ENCODE assay signal across 16 cellular contexts in the genomic region with DNA sequence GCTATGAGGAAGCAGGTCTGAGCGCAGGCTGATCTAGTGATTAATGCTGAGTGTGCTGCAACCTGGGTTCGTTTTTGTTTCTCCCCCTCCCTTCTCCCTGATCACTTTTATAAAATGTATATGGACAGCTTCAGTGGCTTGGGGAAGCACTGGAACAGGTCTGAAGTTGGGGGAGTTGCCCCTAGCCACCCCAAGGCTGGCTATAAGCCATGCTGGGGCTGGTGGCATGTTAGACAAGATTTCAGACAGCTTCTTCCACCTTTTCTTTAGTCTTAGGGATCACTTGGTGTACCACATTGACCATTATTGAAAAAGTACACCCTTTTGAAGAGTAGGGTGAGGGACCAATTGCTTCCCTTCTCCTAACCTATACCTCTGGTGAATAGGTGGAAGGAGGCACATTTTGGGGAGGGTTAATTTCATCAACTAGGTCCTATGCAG. TPM values are rescaled to one million over a fixed set of nuclear protein-coding genes. Genes with fewer than 3 reads are reported as not detected.
DNase-seq lines count a peak whose midpoint lies in the region; FAIRE-seq and TF ChIP-seq lines count a peak whose summit lies in the region.
"Had no signal": no experiment of that assay in that cellular context is flagged by ENCODE, and none has a peak within 500 bp of the region (broad histone marks: within the 10 kb centered on the region; RNA-seq: fewer than 3 reads in every experiment).

No MANE protein-coding gene starts in this region.

- no peak overlapping the region for H3K4me3 Mint-ChIP-seq in T-helper 1 cell treated with Interleukin-12 subunit alpha and Interleukin-12 subunit beta and Interleukin-4 antibody, amounts not matched to agents 30 μg/mL and 1 μg/mL, for 36 hours
- no peak overlapping the region for H3K4me3 Mint-ChIP-seq in osteocyte (ENCODE audit: unreplicated experiment)
- H3K4me3 Mint-ChIP-seq: CD8-positive, alpha-beta T cell had no signal

- H3K36me3 ChIP-seq in bronchial epithelial cell (ENCODE audit: control insufficient read depth, insufficient read depth, low read length) (no peaks in the 10 kb centered on the region), H7 (replicated peaks; ENCODE audit: control insufficient read depth, insufficient read depth, low read length) (no peaks in the 10 kb centered on the region)

- no peak for DNase-seq in T-helper 1 cell
- peak; percentile 92 for DNase-seq in HT1080 (ENCODE audit: low read depth)
- no peak for DNase-seq in bronchial epithelial cell (ENCODE audit: low read depth)
- DNase-seq in osteocyte (ENCODE audit: extremely low spot score, unreplicated experiment), result peak; percentile 32
- DNase-seq in RPMI8226, result no peak
- no peak for DNase-seq in H7
- no peak for DNase-seq in middle frontal gyrus (ENCODE audit: extremely low spot score, low spot score)
- DNase-seq: activated CD4-positive, alpha-beta T cell treated with anti-CD3 and anti-CD28 coated beads, Interleukin-2, amount 50 U/mL, for 4 hours; central memory CD4-positive, alpha-beta T cell; effector memory CD8-positive, alpha-beta T cell; mucosa of descending colon; NCI-H2029; stimulated activated naive CD8-positive, alpha-beta T cell treated with anti-CD3 and anti-CD28 coated beads, Interleukin-15, Interleukin-2, amounts not matched to agents 100 U/mL and 50 U/mL, for 24 hours had no signal

- no peak for FAIRE-seq in bronchial epithelial cell (lab: Jason Lieb, UNC)

- H3K27ac Mint-ChIP-seq in T-helper 1 cell treated with Interleukin-12 subunit alpha and Interleukin-12 subunit beta and Interleukin-4 antibody, amounts not matched to agents 30 μg/mL and 1 μg/mL, for 36 hours, result peak overlapping the region; percentile 26
- no peak overlapping the region for H3K27ac Mint-ChIP-seq in osteocyte (ENCODE audit: unreplicated experiment)
- H3K27ac Mint-ChIP-seq: CD8-positive, alpha-beta T cell; effector memory CD8-positive, alpha-beta T cell; IgD-negative memory B cell had no signal

- peaks cover 13% of the 10 kb centered on the region for H3K4me1 Mint-ChIP-seq in T-helper 1 cell treated with Interleukin-12 subunit alpha and Interleukin-12 subunit beta and Interleukin-4 antibody, amounts not matched to agents 30 μg/mL and 1 μg/mL, for 36 hours (ENCODE audit: low read depth)
- H3K4me1 Mint-ChIP-seq in osteocyte (ENCODE audit: unreplicated experiment), result peaks cover 18% of the 10 kb centered on the region

- no peaks in the 10 kb centered on the region for H3K36me3 Mint-ChIP-seq in T-helper 1 cell treated with Interleukin-12 subunit alpha and Interleukin-12 subunit beta and Interleukin-4 antibody, amounts not matched to agents 30 μg/mL and 1 μg/mL, for 36 hours (ENCODE audit: low read depth)
- H3K36me3 Mint-ChIP-seq in osteocyte (ENCODE audit: unreplicated experiment), result no peaks in the 10 kb centered on the region

- TF ChIP-seq CTCF in bronchial epithelial cell (IDR thresholded peaks at IDR 0.05; ENCODE audit: insufficient read depth, low read length, severe bottlenecking), result no peak
- TF ChIP-seq CTCF in osteocyte (IDR thresholded peaks at IDR 0.05), result no peak

- H3K27me3 Mint-ChIP-seq in T-helper 1 cell treated with Interleukin-12 subunit alpha and Interleukin-12 subunit beta and Interleukin-4 antibody, amounts not matched to agents 30 μg/mL and 1 μg/mL, for 36 hours (ENCODE audit: low read depth), result no peaks in the 10 kb centered on the region
- no peaks in the 10 kb centered on the region for H3K27me3 Mint-ChIP-seq in osteocyte (ENCODE audit: unreplicated experiment)

- peaks cover 8% of the 10 kb centered on the region for H3K9me3 Mint-ChIP-seq in T-helper 1 cell treated with Interleukin-12 subunit alpha and Interleukin-12 subunit beta and Interleukin-4 antibody, amounts not matched to agents 30 μg/mL and 1 μg/mL, for 36 hours
- peaks cover 5% of the 10 kb centered on the region for H3K9me3 Mint-ChIP-seq in osteocyte (ENCODE audit: unreplicated experiment)
- H3K9me3 Mint-ChIP-seq: CD8-positive, alpha-beta T cell; effector memory CD8-positive, alpha-beta T cell had no signal

- H3K27me3 ChIP-seq in bronchial epithelial cell (ENCODE audit: control insufficient read depth, insufficient read depth, low read length) (no peaks in the 10 kb centered on the region), H7 (ENCODE audit: control insufficient read depth, insufficient read depth, low read length) (peaks cover 2% of the 10 kb centered on the region; the same call in 1 of the 2 replicates)

- peak overlapping the region; percentile 2 for H3K4me3 ChIP-seq in bronchial epithelial cell (ENCODE audit: low read depth, low read length)
- H3K4me3 ChIP-seq in H7 (ENCODE audit: insufficient read depth, low read depth, low read length), result no peak overlapping the region
- H3K4me3 ChIP-seq: mucosa of descending colon had no signal

RNA-seq across cellular contexts. Expression of a gene that starts 3.8 kb away (rescaled TPM):
- total RNA-seq in HT1080 (2014; rRNA removed; shearing (Covaris generic)), result 70.7 and 103 TPM in 2 replicates
- 50.5 and 58.3 TPM in 2 replicates for polyA plus RNA-seq in HT1080 (2015; cell fraction: cytosol; rRNA removed)
- polyA plus RNA-seq in HT1080 (2015; cell fraction: nucleus; rRNA removed), result 42.9 and 48.6 TPM in 2 replicates
- total RNA-seq in bronchial epithelial cell, result 18.4 and 36.0 TPM in 2 replicates
- total RNA-seq in osteocyte, result 44.5 and 45.3 TPM in 2 replicates
- 74.3 and 83.0 TPM in 2 replicates for total RNA-seq in H7 (2014; rRNA removed; shearing (Covaris generic))

Comparison
In these comparisons a context has a peak if more than half of its experiments do, and no peak if none do; other contexts are left out.
1. DNase-seq: peak in HT1080 (single experiment) and osteocyte (single experiment); none in T-helper 1 cell (0 of 5), bronchial epithelial cell (single experiment), RPMI8226 (single experiment), H7 (single experiment) and middle frontal gyrus (single experiment).